ENCODE assay signal across 20 cellular contexts in genomic region chr4:2729533-2729875, GRCh38.
"Had no signal": no experiment of that assay in that cellular context is flagged by ENCODE, and none has a peak within 500 bp of the region (broad histone marks: within the 10 kb centered on the region; RNA-seq: fewer than 3 reads in every experiment).

No MANE protein-coding gene starts in this region.

- H3K4me1 ChIP-seq: tibial artery had no signal

- DNase-seq: effector CD4-positive, alpha-beta T cell; hypothalamus; immature natural killer cell; islet precursor cell; mesenchymal stem cell; naive thymus-derived CD8-positive, alpha-beta T cell; nephron progenitor cell; nucleus accumbens; psoas muscle; right cardiac atrium; small intestine; stimulated activated CD4-positive, alpha-beta T cell treated with anti-CD3 and anti-CD28 coated beads, Interleukin-15, amount 100 ng/mL, for 24 hours; stimulated activated CD4-positive, alpha-beta T cell treated with anti-CD3 and anti-CD28 coated beads, Interleukin-2, amount 100 ng/mL, for 48 hours; stimulated activated naive CD8-positive, alpha-beta T cell treated with anti-CD3 and anti-CD28 coated beads, Interleukin-15, Interleukin-2, amounts not matched to agents 100 U/mL and 50 U/mL, for 24 hours; substantia nigra; testis; tibial artery had no signal

- ATAC-seq: naive thymus-derived CD8-positive, alpha-beta T cell; right cardiac atrium; stimulated activated naive CD8-positive, alpha-beta T cell treated with anti-CD3 and anti-CD28 coated beads, Interleukin-15, Interleukin-2, amounts not matched to agents 100 U/mL and 50 U/mL, for 24 hours had no signal

- H3K4me3 ChIP-seq: dorsolateral prefrontal cortex, psoas muscle, testis, tibial artery had no signal

- H3K27me3 ChIP-seq: dorsolateral prefrontal cortex, testis, tibial artery had no signal

- FAIRE-seq: colon, frontal cortex, small intestine had no signal

- H3K27ac ChIP-seq: dorsolateral prefrontal cortex, psoas muscle, testis, tibial artery had no signal

- H3K9me3 ChIP-seq: psoas muscle, testis, tibial artery had no signal
